Comparison of ENCODE assay signal across 27 cellular contexts in genomic region chr4:7160951-7161440, GRCh38. TPM values are rescaled to one million over a fixed set of nuclear protein-coding genes. Genes with fewer than 3 reads are reported as not detected.
DNase-seq lines count a peak whose midpoint lies in the region; ATAC-seq and TF ChIP-seq lines count a peak whose summit lies in the region.
"Had no signal": no experiment of that assay in that cellular context is flagged by ENCODE, and none has a peak within 500 bp of the region (broad histone marks: within the 10 kb centered on the region; RNA-seq: fewer than 3 reads in every experiment).

No MANE protein-coding gene starts in this region.

- DNase-seq in SK-N-SH (peak; percentile 8), coronary artery (ENCODE audit: low spot score) (peak; percentile 67), neural crest cell (ENCODE audit: low read depth, low spot score) (no peak), suprapubic skin (ENCODE audit: low spot score in 2 of 2) (peak; percentile 39 to 66), hepatocyte (ENCODE audit: low spot score) (no peak), NOMO-1 treated with dmso at 0.1 percent for 144 hours (lab: John Stamatoyannopoulos, UW; ENCODE audit: unreplicated experiment) (no peak)
- DNase-seq: activated gamma-delta T cell treated with Interleukin-2 at 50 U/mL for 16 hours; activated T-cell treated with anti-CD3 and anti-CD28 coated beads, Interleukin-2, amount 50 U/mL, for 1 hour; DMS79 treated with DMSO at 0.1 percent for 48 hours; foreskin fibroblast; HCEC 1CT; KG1; mammary epithelial cell; NCI-H2029; NCI-H69; stimulated activated CD4-positive, alpha-beta T cell treated with anti-CD3 and anti-CD28 coated beads, Interleukin-2, amount 100 ng/mL, for 48 hours had no signal

- H3K27me3 ChIP-seq in SK-N-SH (ENCODE audit: insufficient read depth) (peaks cover 10% of the 10 kb centered on the region; the same call in 1 of the 2 replicates), suprapubic skin (peaks cover 3% of the 10 kb centered on the region), hepatocyte (no peaks in the 10 kb centered on the region)
- H3K27me3 ChIP-seq: adrenal gland, MG63 had no signal

- H3K36me3 Mint-ChIP-seq in neural crest cell (ENCODE audit: low read depth): no peaks in the 10 kb centered on the region
- H3K36me3 Mint-ChIP-seq: brain, CD14-positive monocyte had no signal

- H3K9me2 ChIP-seq in SK-N-SH (no peaks in the 10 kb centered on the region), hepatocyte (replicated peaks; ENCODE audit: insufficient read depth) (no peaks in the 10 kb centered on the region)

- H3F3A ChIP-seq in SK-N-SH (replicated peaks; ENCODE audit: insufficient read depth): no peaks in the 10 kb centered on the region

- POLR2A ChIA-PET in SK-N-SH (lab: Yijun Ruan, JAX): no interaction called here

- H3K9me3 Mint-ChIP-seq in neural crest cell: no peaks in the 10 kb centered on the region
- H3K9me3 Mint-ChIP-seq: brain had no signal

- WGBS in SK-N-SH (ENCODE audit: low lambda C conversion rate): 86% methylated on average over 10 of the region's 10 CpGs
- WGBS in suprapubic skin: 84% methylated on average over 10 of the region's 10 CpGs
- 82% methylated on average over 10 of the region's 10 CpGs for WGBS in hepatocyte (ENCODE audit: low lambda C conversion rate, missing lambda C conversion rate)

- peaks cover 42% of the 10 kb centered on the region for H3K4me1 Mint-ChIP-seq in neural crest cell
- H3K4me1 Mint-ChIP-seq: CD14-positive monocyte had no signal

- H3K4me3 Mint-ChIP-seq in neural crest cell: no peak overlapping the region
- H3K4me3 Mint-ChIP-seq: brain, CD14-positive monocyte had no signal

- H3K4me2 ChIP-seq in SK-N-SH (no peak overlapping the region), hepatocyte (no peak overlapping the region)
- H3K4me2 ChIP-seq: smooth muscle cell had no signal

- no peak for TF ChIP-seq EP300 in SK-N-SH (IDR thresholded peaks at IDR 0.05; ENCODE audit: borderline replicate concordance in 1 of 2, low read depth in 1 of 2, low read length in 1 of 2)
- no peak for TF ChIP-seq EP300 in suprapubic skin (IDR thresholded peaks at IDR 0.05)

- peak overlapping the region; percentile 64 for H3K27ac Mint-ChIP-seq in neural crest cell (ENCODE audit: unreplicated experiment)
- H3K27ac Mint-ChIP-seq: CD14-positive monocyte had no signal

- no peak overlapping the region for H3K27ac ChIP-seq in SK-N-SH (ENCODE audit: low read depth in 2 of 2, low read length in 1 of 2)
- no peak overlapping the region for H3K27ac ChIP-seq in coronary artery
- no peak overlapping the region for H3K27ac ChIP-seq in suprapubic skin
- no peak overlapping the region for H3K27ac ChIP-seq in hepatocyte
- H3K27ac ChIP-seq: 22Rv1 had no signal

- H2AFZ ChIP-seq in SK-N-SH (ENCODE audit: low read depth): no peak overlapping the region
- no peak overlapping the region for H2AFZ ChIP-seq in hepatocyte

- H3K9ac ChIP-seq in SK-N-SH: no peak overlapping the region

- H3K36me3 ChIP-seq in SK-N-SH (replicated peaks in 1 of 2; ENCODE audit: control insufficient read depth in 1 of 2, insufficient read depth in 2 of 2, low read length in 1 of 2) (no peaks in the 10 kb centered on the region), suprapubic skin (no peaks in the 10 kb centered on the region), hepatocyte (replicated peaks; ENCODE audit: insufficient read depth, low read depth) (no peaks in the 10 kb centered on the region)
- H3K36me3 ChIP-seq: adrenal gland, MG63 had no signal

- no peaks in the 10 kb centered on the region for H3K27me3 Mint-ChIP-seq in neural crest cell (ENCODE audit: low read depth)

- H3K4me1 ChIP-seq in SK-N-SH (ENCODE audit: control insufficient read depth in 1 of 2, insufficient read depth in 2 of 2, low read depth in 1 of 2, low read length in 1 of 2) (peaks cover 0 to 14% of the 10 kb centered on the region in 2 experiments; a peak in 2 of 4 replicates), suprapubic skin (peaks cover 16% of the 10 kb centered on the region), hepatocyte (ENCODE audit: insufficient read depth) (peaks cover 6% of the 10 kb centered on the region)

- no peak for TF ChIP-seq POLR2A in suprapubic skin (IDR thresholded peaks at IDR 0.05)

- TF ChIP-seq CTCF in SK-N-SH (IDR thresholded peaks at IDR 0.05): no peak
- no peak for TF ChIP-seq CTCF in coronary artery (IDR thresholded peaks at IDR 0.05)
- TF ChIP-seq CTCF in neural crest cell (conservative IDR thresholded peaks at IDR 0.05): no peak
- TF ChIP-seq CTCF in suprapubic skin (IDR thresholded peaks at IDR 0.05): no peak
- TF ChIP-seq CTCF in hepatocyte (IDR thresholded peaks at IDR 0.05; ENCODE audit: poor library complexity): no peak

- H3K9me3 ChIP-seq in SK-N-SH (no peaks in the 10 kb centered on the region), suprapubic skin (no peaks in the 10 kb centered on the region), hepatocyte (ENCODE audit: low read depth) (no peaks in the 10 kb centered on the region)
- H3K9me3 ChIP-seq: adrenal gland, MG63 had no signal

- TF ChIP-seq RAD21 in SK-N-SH (IDR thresholded peaks at IDR 0.05; ENCODE audit: low read length): no peak

- no peaks in the 10 kb centered on the region for H3K79me2 ChIP-seq in SK-N-SH (ENCODE audit: insufficient read depth)
- no peaks in the 10 kb centered on the region for H3K79me2 ChIP-seq in hepatocyte

- no peak for ATAC-seq in SK-N-SH treated with all-trans-retinoic acid at 6 μM for 48 hours
- ATAC-seq in HG03280 (IDR thresholded peaks at IDR 0.05; ENCODE audit: unreplicated experiment): no peak
- ATAC-seq: activated CD4-positive, CD25-positive, alpha-beta regulatory T cell treated with anti-CD3 and anti-CD28 coated beads, Interleukin-2, amount 50 U/mL, for 24 hours; esophagus mucosa had no signal

- no peak overlapping the region for H3K4me3 ChIP-seq in SK-N-SH (ENCODE audit: low read depth in 2 of 2, low read length in 1 of 2)
- no peak overlapping the region for H3K4me3 ChIP-seq in coronary artery
- H3K4me3 ChIP-seq in suprapubic skin: no peak overlapping the region
- no peak overlapping the region for H3K4me3 ChIP-seq in hepatocyte
- H3K4me3 ChIP-seq: adrenal gland, MG63, smooth muscle cell had no signal

- CTCF ChIA-PET in SK-N-SH (lab: Yijun Ruan, JAX): interaction anchor here (1.0 to 1.7 kb wide), 5 partner anchors 9 to 33 kb away, joined by 3 to 6 read pairs (median 4); no protein-coding TSS in a partner anchor

- no peaks in the 10 kb centered on the region for H4K20me1 ChIP-seq in SK-N-SH (ENCODE audit: insufficient read depth)
- no peaks in the 10 kb centered on the region for H4K20me1 ChIP-seq in hepatocyte (ENCODE audit: insufficient read depth, poor library complexity, severe bottlenecking)

TF ChIP-seq in SK-N-SH, 30 proteins besides CTCF, POLR2A, EP300 and RAD21:
- no peak for TF ChIP-seq ELF1 (IDR thresholded peaks at IDR 0.05)

TF ChIP-seq in SK-N-SH treated with all-trans-retinoic acid at 6 μM for 48 hours, 23 proteins besides CTCF, POLR2A, EP300 and RAD21:
- no peak for TF ChIP-seq RARB (CRISPR knock-in tag; IDR thresholded peaks at IDR 0.05)
- TF ChIP-seq ZC3H10 (CRISPR knock-in tag; IDR thresholded peaks at IDR 0.05): no peak
- no peak for TF ChIP-seq CSDC2 (CRISPR knock-in tag; IDR thresholded peaks at IDR 0.05)
- TF ChIP-seq ZNF565 (CRISPR knock-in tag; conservative IDR thresholded peaks at IDR 0.05; ENCODE audit: low read depth): no peak
- no peak for TF ChIP-seq ZFP30 (CRISPR knock-in tag; IDR thresholded peaks at IDR 0.05)
- TF ChIP-seq GLIS3 (CRISPR knock-in tag; IDR thresholded peaks at IDR 0.05): no peak
- no peak for TF ChIP-seq PATZ1 (CRISPR knock-in tag; IDR thresholded peaks at IDR 0.05; ENCODE audit: borderline replicate concordance)

RNA-seq across cellular contexts. Expression of gene SORCS2, which starts 31.3 kb away (rescaled TPM):
- polyA plus RNA-seq in SK-N-SH (2012; rRNA removed): 0.99 and 1.6 TPM in 2 replicates
- 0.58 and 0.79 TPM in 2 replicates for polyA plus RNA-seq in SK-N-SH (2012; cell fraction: cytosol; rRNA removed)
- polyA plus RNA-seq in SK-N-SH (2012; cell fraction: nucleus; rRNA removed): 2.2 and 2.5 TPM in 2 replicates
- 1.1 and 1.2 TPM in 2 replicates for total RNA-seq in neural crest cell
- 1 to 10 TPM in 3 of 4 donors, under 1 TPM in 1; 0.94 to 4.6 (median 1.3) TPM for total RNA-seq in suprapubic skin
- 1.6 and 2.4 TPM in 2 replicates for total RNA-seq in hepatocyte
- 1.1 and 4.8 TPM in 2 replicates for polyA plus RNA-seq in hepatocyte
- total RNA-seq: T-helper 1 cell treated with Interleukin-12 subunit alpha and Interleukin-12 subunit beta and Interleukin-4 antibody, amounts not matched to agents 30 ng/mL and 1 ng/mL, for 36 hours had no signal

Comparison
In these comparisons a context has a peak if more than half of its experiments do, and no peak if none do; other contexts are left out.
1. DNase-seq: peak in SK-N-SH (single experiment), coronary artery (single experiment) and suprapubic skin (2 of 2); none in neural crest cell (single experiment), hepatocyte (single experiment) and NOMO-1 treated with dmso at 0.1 percent for 144 hours (single experiment).